Comparison of ENCODE assay signal across 8 cellular contexts in the genomic region with DNA sequence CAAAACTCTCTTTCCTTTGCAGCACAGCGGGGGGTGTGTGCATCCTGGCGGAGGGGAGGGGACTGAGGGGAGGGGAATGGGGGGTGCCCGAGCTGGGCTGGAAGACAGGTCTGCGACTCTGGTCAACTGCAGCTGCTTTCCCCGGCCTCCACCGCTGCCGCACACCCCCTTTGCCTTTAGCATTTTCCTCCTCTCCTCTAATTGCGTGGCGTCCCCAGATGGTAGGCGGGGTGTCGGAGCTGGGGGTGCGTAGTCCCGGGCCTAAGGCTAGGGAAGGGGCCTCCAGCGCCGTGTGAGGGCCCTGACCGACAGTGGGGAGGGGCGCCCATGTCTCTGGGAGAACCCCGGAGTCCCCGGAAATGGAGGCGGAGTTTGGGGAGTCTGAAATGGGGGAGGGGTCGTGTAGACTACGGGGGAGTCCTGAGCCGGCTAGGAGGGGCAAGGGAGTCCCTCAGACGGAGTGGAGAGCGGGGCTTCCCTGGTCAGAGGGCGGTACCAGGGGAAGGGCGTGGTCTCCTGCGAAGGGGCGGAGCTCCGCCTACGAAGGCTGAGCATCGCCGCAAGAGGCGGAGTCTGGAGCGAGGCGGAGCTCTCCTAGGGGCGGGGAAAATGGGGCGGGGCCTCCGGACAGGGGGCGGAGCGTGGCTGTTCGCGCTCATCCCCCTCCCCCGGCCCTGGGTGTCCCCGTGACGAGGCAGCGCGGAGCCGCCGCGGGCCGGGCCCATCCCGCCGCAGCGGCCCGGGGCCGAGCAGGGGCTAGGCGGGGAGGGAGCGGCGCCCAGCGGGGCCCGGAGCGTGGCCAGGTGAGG. TPM values are rescaled to one million over a fixed set of nuclear protein-coding genes. Genes with fewer than 3 reads are reported as not detected.
DNase-seq lines count a peak whose midpoint lies in the region; ATAC-seq, FAIRE-seq and TF ChIP-seq lines count a peak whose summit lies in the region.

Gene PELI3, plus strand, starts transcription at position 681 of the 809 bp plus-strand sequence. CDS start 1,224 bp downstream, outside the sequence.

- no peak for FAIRE-seq in A549 (lab: Jason Lieb, UNC)
- no peak for FAIRE-seq in kidney (lab: Jason Lieb, UNC)

- H3K27ac ChIP-seq in A549 = peak within 1 kb of the TSS; percentile 76 to 95
- H3K27ac ChIP-seq in kidney (ENCODE audit: low read depth in 2 of 2, low read length in 2 of 2) = peak within 1 kb of the TSS in 1 of 2 donors; percentile 47

- CTCF ChIA-PET in A549 (lab: Yijun Ruan, JAX) = interaction anchor here (0.7 to 2.9 kb wide), 7 partner anchors 13 to 59 kb away, joined by 3 to 14 read pairs (median 3); partner anchors contain the start of genes DPP3, MRPL11 and NPAS4

- peak within 1 kb of the TSS; percentile 32 to 44 for H3K9ac ChIP-seq in kidney (ENCODE audit: low read length in 2 of 2)

- ATAC-seq in A549 = peak; percentile 86 to 94
- peak; percentile 82 for ATAC-seq in GM18867 (IDR thresholded peaks at IDR 0.05; ENCODE audit: unreplicated experiment)
- peak; percentile 70 for ATAC-seq in HG03108 (IDR thresholded peaks at IDR 0.05; ENCODE audit: unreplicated experiment)
- ATAC-seq in activated CD4-positive, CD25-positive, alpha-beta regulatory T cell treated with anti-CD3 and anti-CD28 coated beads, Interleukin-2, amount 50 U/mL, for 24 hours = peak; percentile 79 to 90

- H3K9me3 ChIP-seq in A549 (peaks cover 1% of the 10 kb centered on the region), kidney (ENCODE audit: control insufficient read depth in 1 of 2, low read length in 2 of 2) (peaks cover 0 to 3% of the 10 kb centered on the region in 2 donors)

- TF ChIP-seq EP300 in A549 (IDR thresholded peaks at IDR 0.05) = no peak

- no peaks in the 10 kb centered on the region for H3K36me3 ChIP-seq in kidney (ENCODE audit: control insufficient read depth in 1 of 2, insufficient read depth in 2 of 2, low read length in 2 of 2)

- POLR2A ChIA-PET in A549 (lab: Yijun Ruan, JAX) = interaction anchor here (0.5 to 3.9 kb wide), 13 partner anchors 8 to 1339 kb away, joined by 3 to 47 read pairs (median 4); partner anchors contain the start of genes CCDC87, CCS, DPP3 and MRPL11

- no peak for TF ChIP-seq RAD21 in A549 (conservative IDR thresholded peaks at IDR 0.05 in 1 of 2, IDR thresholded peaks at IDR 0.05 in 1 of 2)

- WGBS in A549 (ENCODE audit: missing lambda C conversion rate) = 11% methylated on average over 22 of the region's 63 CpGs

- H3K4me3 ChIP-seq in A549 (peak within 1 kb of the TSS; percentile 72), kidney (ENCODE audit: low read length in 2 of 2) (peak within 1 kb of the TSS; percentile 63 to 78)

- H3K4me1 ChIP-seq in A549 (peaks cover 10% of the 10 kb centered on the region), kidney (ENCODE audit: control insufficient read depth in 1 of 2, insufficient read depth in 1 of 2, low read depth in 1 of 2, low read length in 2 of 2) (peaks cover 6 to 8% of the 10 kb centered on the region in 2 donors)

- peak; percentile 17 for TF ChIP-seq POLR2A in A549 (IDR thresholded peaks at IDR 0.05; ENCODE audit: low read length)

- intact Hi-C loops in kidney (cut with DNase I) = no loop called here

- DNase-seq in A549 (ENCODE audit: low read depth in 1 of 2, low spot score in 1 of 2) = peak; percentile 84 to 89
- DNase-seq in NCI-H2171 treated with DMSO at 0.1 percent for 48 hours (lab: John Stamatoyannopoulos, UW) = peak; percentile 90
- DNase-seq in cerebellar cortex (ENCODE audit: low spot score) = peak; percentile 93
- DNase-seq in kidney = peak; percentile 98
- DNase-seq in stimulated activated CD4-positive, alpha-beta T cell treated with anti-CD3 and anti-CD28 coated beads, Interleukin-12 subunit alpha, Interleukin-12 subunit beta, amount 100 ng/mL, for 48 hours (ENCODE audit: low read depth in 2 of 3, low spot score in 1 of 3) = peak; percentile 91 to 99 (median 91)

- peak within 1 kb of the TSS; percentile 93 for H3K4me2 ChIP-seq in A549

- no peak for TF ChIP-seq CTCF in A549 (IDR thresholded peaks at IDR 0.05)
- no peak for TF ChIP-seq CTCF in kidney (IDR thresholded peaks at IDR 0.05; ENCODE audit: borderline replicate concordance, extremely low read depth, insufficient read depth)

TF ChIP-seq in A549, 52 proteins besides CTCF, POLR2A, EP300 and RAD21 (continues in another document):
- TF ChIP-seq EHF (CRISPR knock-in tag; IDR thresholded peaks at IDR 0.05) (no peak), REST (IDR thresholded peaks at IDR 0.05) (no peak), ZC3H11A (IDR thresholded peaks at IDR 0.05) (no peak), ZNF302 (CRISPR knock-in tag; IDR thresholded peaks at IDR 0.05) (no peak), ZFP36 (IDR thresholded peaks at IDR 0.05; ENCODE audit: borderline replicate concordance, partially characterized antibody) (no peak), FOXS1 (CRISPR knock-in tag; IDR thresholded peaks at IDR 0.05) (no peak), SREBF2 (IDR thresholded peaks at IDR 0.05) (no peak), ESRRA (IDR thresholded peaks at IDR 0.05; ENCODE audit: borderline replicate concordance, low read length) (no peak), NPAS2 (CRISPR knock-in tag; IDR thresholded peaks at IDR 0.05; ENCODE audit: borderline replicate concordance) (no peak), JUN (IDR thresholded peaks at IDR 0.05) (peak in 1 of 2 experiments; percentile 28; a peak in 1 of 5 replicates), CEBPB (IDR thresholded peaks at IDR 0.05) (no peak), MAX (IDR thresholded peaks at IDR 0.05) (no peak), FOSB (CRISPR knock-in tag; IDR thresholded peaks at IDR 0.05) (no peak), HES2 (IDR thresholded peaks at IDR 0.05) (no peak), TP53 (CRISPR knock-in tag; IDR thresholded peaks at IDR 0.05) (no peak), FOSL2 (IDR thresholded peaks at IDR 0.05) (no peak), FOSL2 (CRISPR knock-in tag; IDR thresholded peaks at IDR 0.05) (no peak), BCL3 (IDR thresholded peaks at IDR 0.05) (0 out of 3 replicates have a peak, but pooled peaks have one; percentile 34), PHF8 (IDR thresholded peaks at IDR 0.05; ENCODE audit: borderline replicate concordance, low read depth) (peak; percentile 32; the same call in 1 of the 2 replicates)
- TF ChIP-seq, protein P1, sequence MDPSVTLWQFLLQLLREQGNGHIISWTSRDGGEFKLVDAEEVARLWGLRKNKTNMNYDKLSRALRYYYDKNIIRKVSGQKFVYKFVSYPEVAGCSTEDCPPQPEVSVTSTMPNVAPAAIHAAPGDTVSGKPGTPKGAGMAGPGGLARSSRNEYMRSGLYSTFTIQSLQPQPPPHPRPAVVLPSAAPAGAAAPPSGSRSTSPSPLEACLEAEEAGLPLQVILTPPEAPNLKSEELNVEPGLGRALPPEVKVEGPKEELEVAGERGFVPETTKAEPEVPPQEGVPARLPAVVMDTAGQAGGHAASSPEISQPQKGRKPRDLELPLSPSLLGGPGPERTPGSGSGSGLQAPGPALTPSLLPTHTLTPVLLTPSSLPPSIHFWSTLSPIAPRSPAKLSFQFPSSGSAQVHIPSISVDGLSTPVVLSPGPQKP (IDR thresholded peaks at IDR 0.05; ENCODE audit: low read depth, low read length) = no peak

RNA-seq across cellular contexts. Expression of gene PELI3, which starts in this region (rescaled TPM):
- 2.3 and 2.7 TPM in 2 replicates for polyA plus RNA-seq in A549 (2011; rRNA removed)
- polyA plus RNA-seq in A549 (2012; cell fraction: cytosol; rRNA removed) = 3.5 and 5.9 TPM in 2 replicates
- 4.7 and 8.3 TPM in 2 replicates for polyA plus RNA-seq in A549 (2012; cell fraction: nucleus; rRNA removed)
- polyA plus RNA-seq in A549 (2017; fragmentation: RNase III; extraction: RNeasy Plus Mini Kit Qiagen cat#74134 plus additional on column Dnase treatment) = 4.4 to 5.7 TPM (median 5.6 TPM) in 3 replicates
- 6.2 and 8.3 TPM in 2 replicates for polyA minus RNA-seq in A549 (2011; rRNA and poly(A)+ RNA removed)
- total RNA-seq in kidney = 8.1 TPM
- polyA plus RNA-seq in kidney (ENCODE audit: insufficient read depth, low read depth, low replicate concordance) = 9.1 TPM
